ENCODE assay signal across 21 cellular contexts in genomic region chr2:239121600-239122012, GRCh38.
DNase-seq lines count a peak whose midpoint lies in the region; ATAC-seq lines count a peak whose summit lies in the region.
"Had no signal": no experiment of that assay in that cellular context is flagged by ENCODE, and none has a peak within 500 bp of the region (broad histone marks: within the 10 kb centered on the region; RNA-seq: fewer than 3 reads in every experiment).

No MANE protein-coding gene starts in this region.

- H3K4me2 ChIP-seq in BLaER1: peak overlapping the region; percentile 95

- intact Hi-C loops in sciatic nerve (cut with DNase I): no loop called here

- peak overlapping the region; percentile 33; the same call in 1 of the 2 replicates for H3K9ac ChIP-seq in BLaER1
- H3K9ac ChIP-seq: GM23248 had no signal

- no peak overlapping the region for H3K4me3 Mint-ChIP-seq in CD8-positive, alpha-beta memory T cell
- H3K4me3 Mint-ChIP-seq: activated naive CD8-positive, alpha-beta T cell; activated T-cell treated with anti-CD3 and anti-CD28 coated beads, Interleukin-2, amount 50 U/mL, for 24 hours had no signal

- peaks cover 19 to 32% (median 19%) of the 10 kb centered on the region in 3 donors for H3K4me1 Mint-ChIP-seq in CD8-positive, alpha-beta memory T cell

- no peak overlapping the region for H3K4me3 ChIP-seq in BLaER1
- H3K4me3 ChIP-seq in CD8-positive, alpha-beta memory T cell (ENCODE audit: low read length): no peak overlapping the region
- H3K4me3 ChIP-seq: GM23248, SJCRH30, skin epidermis, uterus had no signal

- H3K27ac Mint-ChIP-seq in CD8-positive, alpha-beta memory T cell: no peak overlapping the region
- H3K27ac Mint-ChIP-seq: activated naive CD8-positive, alpha-beta T cell; activated T-cell treated with anti-CD3 and anti-CD28 coated beads, Interleukin-2, amount 50 U/mL, for 24 hours had no signal

- POLR2A ChIA-PET in CD8-positive, alpha-beta memory T cell (lab: Charles Lee): no interaction called here

- H3K36me3 Mint-ChIP-seq in CD8-positive, alpha-beta memory T cell: peaks cover 11 to 41% (median 16%) of the 10 kb centered on the region in 3 donors

- peak overlapping the region; percentile 45; the same call in 1 of the 2 replicates for H3K27ac ChIP-seq in BLaER1
- peak overlapping the region; percentile 89 for H3K27ac ChIP-seq in caudate nucleus (ENCODE audit: low read depth, low read length)
- no peak overlapping the region for H3K27ac ChIP-seq in CD8-positive, alpha-beta memory T cell (ENCODE audit: low read depth, low read length)
- H3K27ac ChIP-seq: GM23248, neutrophil, skin epidermis, uterus had no signal

- peaks cover 83% of the 10 kb centered on the region for H3K4me1 ChIP-seq in BLaER1
- H3K4me1 ChIP-seq in CD8-positive, alpha-beta memory T cell (ENCODE audit: insufficient read depth, low read length): no peaks in the 10 kb centered on the region
- H3K4me1 ChIP-seq: uterus had no signal

- peaks cover 30% of the 10 kb centered on the region for H3K36me3 ChIP-seq in BLaER1
- peaks cover 13% of the 10 kb centered on the region for H3K36me3 ChIP-seq in CD8-positive, alpha-beta memory T cell (ENCODE audit: insufficient read depth, low read length)
- H3K36me3 ChIP-seq: uterus had no signal

- no peaks in the 10 kb centered on the region for H3K27me3 ChIP-seq in BLaER1
- H3K27me3 ChIP-seq in CD8-positive, alpha-beta memory T cell (ENCODE audit: insufficient read depth, low read length, poor library complexity, severe bottlenecking): no peaks in the 10 kb centered on the region
- H3K27me3 ChIP-seq: neutrophil, SJCRH30, uterus had no signal

- H3K9me3 Mint-ChIP-seq in CD8-positive, alpha-beta memory T cell: no peaks in the 10 kb centered on the region
- H3K9me3 Mint-ChIP-seq: activated T-cell treated with anti-CD3 and anti-CD28 coated beads, Interleukin-2, amount 50 U/mL, for 24 hours had no signal

- no peaks in the 10 kb centered on the region for H3K9me3 ChIP-seq in BLaER1
- H3K9me3 ChIP-seq in CD8-positive, alpha-beta memory T cell (ENCODE audit: low read length): no peaks in the 10 kb centered on the region
- H3K9me3 ChIP-seq: neutrophil, SJCRH30, uterus had no signal

- DNase-seq in caudate nucleus (lab: John Stamatoyannopoulos, UW): peak in 57 of 61 donors; percentile 10 to 92 (median 72)
- DNase-seq in hypothalamus (lab: John Stamatoyannopoulos, UW): peak in 44 of 51 donors; percentile 17 to 91 (median 76)
- peak; percentile 86 for DNase-seq in sciatic nerve (ENCODE audit: low spot score)
- no peak for DNase-seq in GM19238 (ENCODE audit: insufficient read length, low spot score)
- DNase-seq in CD8-positive, alpha-beta memory T cell: no peak
- DNase-seq: ACHN; activated CD4-positive, alpha-beta T cell treated with anti-CD3 and anti-CD28 coated beads, Interleukin-2, amount 50 U/mL, for 48 hours; activated T-cell treated with anti-CD3 and anti-CD28 coated beads, Interleukin-2, amount 50 U/mL, for 24 hours; central memory CD4-positive, alpha-beta T cell; GM23248; mesenchymal stem cell; NCI-H1930; NCI-H510A; SJCRH30; uterus had no signal

- CTCF ChIA-PET in CD8-positive, alpha-beta memory T cell (lab: Charles Lee): no interaction called here

- H3K27me3 Mint-ChIP-seq in CD8-positive, alpha-beta memory T cell: no peaks in the 10 kb centered on the region
- H3K27me3 Mint-ChIP-seq: activated naive CD8-positive, alpha-beta T cell; activated T-cell treated with anti-CD3 and anti-CD28 coated beads, Interleukin-2, amount 50 U/mL, for 24 hours had no signal

- ATAC-seq in sciatic nerve (peak; percentile 89), GM21528 (IDR thresholded peaks at IDR 0.05; ENCODE audit: low FRiP score, unreplicated experiment) (no peak), GM19351 (IDR thresholded peaks at IDR 0.05; ENCODE audit: unreplicated experiment) (no peak)

- H4K20me1 ChIP-seq in BLaER1: peaks cover 17% of the 10 kb centered on the region; the same call in 1 of the 2 replicates

Comparison
In these comparisons a context has a peak if more than half of its experiments do, and no peak if none do; other contexts are left out.
1. DNase-seq: peak in caudate nucleus (57 of 61), hypothalamus (44 of 51) and sciatic nerve (single experiment); none in GM19238 (single experiment) and CD8-positive, alpha-beta memory T cell (0 of 5).